In the genomic region with DNA sequence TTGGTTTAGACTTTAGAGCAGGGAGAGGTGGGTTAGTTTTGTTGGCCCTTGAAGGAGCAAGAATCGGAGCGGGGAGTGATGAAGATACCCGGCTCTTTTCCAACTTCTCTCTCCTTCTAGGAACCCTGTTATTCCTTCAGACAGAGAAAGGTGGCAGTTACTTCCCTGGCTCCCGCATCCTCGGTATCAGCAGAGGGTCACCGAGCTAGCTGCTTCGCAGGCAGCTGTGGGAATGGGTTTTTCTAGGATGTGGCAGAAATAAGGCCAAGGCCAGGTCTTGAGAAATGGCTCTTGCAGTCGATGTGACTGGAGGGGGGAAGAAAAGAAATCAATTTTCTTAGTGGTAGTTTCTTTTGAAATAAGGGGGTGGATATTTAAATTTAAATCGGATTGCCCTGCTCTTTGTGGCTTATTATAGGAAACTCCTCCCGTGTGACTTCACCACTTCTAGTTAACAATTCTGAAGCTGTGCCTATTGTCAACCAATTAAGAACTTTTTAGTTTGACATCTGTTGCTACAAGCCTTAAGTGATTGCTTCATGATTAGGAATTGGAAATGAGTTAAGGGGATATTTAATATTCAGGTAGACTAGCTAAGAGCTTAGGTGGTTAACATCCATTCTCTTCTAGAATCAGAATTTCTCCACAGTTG, we compare ENCODE assay signal across 8 cellular contexts. TPM values are rescaled to one million over a fixed set of nuclear protein-coding genes. Genes with fewer than 3 reads are reported as not detected.
DNase-seq lines count a peak whose midpoint lies in the region; ATAC-seq and TF ChIP-seq lines count a peak whose summit lies in the region.

No MANE protein-coding gene starts in this region.

- H3K4me3 Mint-ChIP-seq in IgD-negative memory B cell, result peak overlapping the region; percentile 89 to 99 (median 94)
- H3K4me3 Mint-ChIP-seq in MCF 10A (ENCODE audit: unreplicated experiment), result peak overlapping the region; percentile 81

- H3K36me3 ChIP-seq in ACC112 (ENCODE audit: insufficient read depth, low read length), result peaks cover 11% of the 10 kb centered on the region; the same call in 1 of the 2 replicates

- peak overlapping the region; percentile 6 for H2AFZ ChIP-seq in ACC112 (ENCODE audit: low read length, unreplicated experiment)

- H3K4me3 ChIP-seq in ACC112 (ENCODE audit: low read depth, low read length), result peak overlapping the region; percentile 84
- H3K4me3 ChIP-seq in mononuclear cell (ENCODE audit: low read length), result peak overlapping the region; percentile 95

- no peak overlapping the region for H3K27ac ChIP-seq in ACC112 (ENCODE audit: low read depth, low read length)

- CTCF ChIA-PET in MCF 10A (lab: Yijun Ruan, JAX), result interaction anchor here (0.6 to 1.6 kb wide), 12 partner anchors 13 to 517 kb away, joined by 3 to 6 read pairs (median 3); no protein-coding TSS in a partner anchor
- CTCF ChIA-PET in HEK293T (lab: Yijun Ruan, JAX), result no interaction called here

- H3K4me1 ChIP-seq in ACC112 (ENCODE audit: control insufficient read depth, insufficient read depth, low read length, unreplicated experiment) (peaks cover 14% of the 10 kb centered on the region), mononuclear cell (ENCODE audit: insufficient read depth, low read length) (peaks cover 38% of the 10 kb centered on the region)

- H3K36me3 Mint-ChIP-seq in IgD-negative memory B cell, result peaks cover 7% of the 10 kb centered on the region
- H3K36me3 Mint-ChIP-seq in MCF 10A (ENCODE audit: insufficient read depth, unreplicated experiment), result peaks cover 36% of the 10 kb centered on the region

- H3K9me3 Mint-ChIP-seq in IgD-negative memory B cell, result no peaks in the 10 kb centered on the region
- H3K9me3 Mint-ChIP-seq in MCF 10A (ENCODE audit: unreplicated experiment), result no peaks in the 10 kb centered on the region

- ATAC-seq in GM18873 (IDR thresholded peaks at IDR 0.05; ENCODE audit: low FRiP score, unreplicated experiment), result no peak

- DNase-seq in MCF 10A (ENCODE audit: unreplicated experiment), result no peak
- no peak for DNase-seq in HEK293T (ENCODE audit: extremely low spot score)
- DNase-seq in NCI-H82 treated with DMSO at 0.1 percent for 48 hours (lab: John Stamatoyannopoulos, UW; ENCODE audit: unreplicated experiment), result no peak
- DNase-seq in HuH-7 (ENCODE audit: low spot score), result no peak

- TF ChIP-seq CTCF in MCF 10A (IDR thresholded peaks at IDR 0.05; ENCODE audit: unreplicated experiment), result no peak

- peaks cover 30 to 42% (median 35%) of the 10 kb centered on the region in 3 donors for H3K4me1 Mint-ChIP-seq in IgD-negative memory B cell
- peaks cover 46% of the 10 kb centered on the region for H3K4me1 Mint-ChIP-seq in MCF 10A (ENCODE audit: insufficient read depth, unreplicated experiment)

- no peaks in the 10 kb centered on the region for H3K9me3 ChIP-seq in mononuclear cell (ENCODE audit: low read depth, low read length)

- POLR2A ChIA-PET in MCF 10A (lab: Yijun Ruan, JAX), result interaction anchor here (0.7 to 4.0 kb wide), 21 partner anchors 10 to 1260 kb away, joined by 3 to 34 read pairs (median 3); partner anchors contain the start of genes FAM114A2, GALNT10 and MFAP3
- POLR2A ChIA-PET in HEK293T (lab: Yijun Ruan, JAX), result interaction anchor here (1.2 to 2.6 kb wide), 3 partner anchors 17 to 409 kb away, joined by 3 to 7 read pairs (median 5); partner anchors contain the start of genes FAM114A2 and MFAP3

- peaks cover 45% of the 10 kb centered on the region for H3K79me2 ChIP-seq in ACC112 (ENCODE audit: control insufficient read depth, insufficient read depth, low read length, unreplicated experiment)

- BruUV-seq in MCF 10A (replicated peaks; lab: Mats Ljungman, UMichigan), result TSS peak; percentile 26

- no peaks in the 10 kb centered on the region for H3K27me3 Mint-ChIP-seq in IgD-negative memory B cell
- no peaks in the 10 kb centered on the region for H3K27me3 Mint-ChIP-seq in MCF 10A (ENCODE audit: insufficient read depth, unreplicated experiment)

- H3K27me3 ChIP-seq in ACC112 (ENCODE audit: insufficient read depth, low read length), result no peaks in the 10 kb centered on the region
- no peaks in the 10 kb centered on the region for H3K27me3 ChIP-seq in mononuclear cell (ENCODE audit: insufficient read depth, low read length)

- H3K27ac Mint-ChIP-seq in IgD-negative memory B cell (peak overlapping the region; percentile 50 to 83 (median 53)), MCF 10A (ENCODE audit: low read depth, unreplicated experiment) (peak overlapping the region; percentile 77)

- intact Hi-C loops in MCF 10A (cut with micrococcal nuclease), result no loop called here

TF ChIP-seq in HEK293T, 16 proteins besides CTCF, POLR2A, EP300 and RAD21:
- TF ChIP-seq FOXM1 (IDR thresholded peaks at IDR 0.05; ENCODE audit: borderline replicate concordance) (no peak), FOXK2 (IDR thresholded peaks at IDR 0.05) (no peak), CTBP1 (IDR thresholded peaks at IDR 0.05; ENCODE audit: borderline replicate concordance) (no peak), SUZ12 (IDR thresholded peaks at IDR 0.05) (no peak), LEF1 (IDR thresholded peaks at IDR 0.05; ENCODE audit: borderline replicate concordance) (no peak), L3MBTL2 (conservative IDR thresholded peaks at IDR 0.05) (no peak), NFRKB (IDR thresholded peaks at IDR 0.05) (no peak), HDGF (IDR thresholded peaks at IDR 0.05; ENCODE audit: borderline replicate concordance) (no peak), BHLHE40 (IDR thresholded peaks at IDR 0.05; ENCODE audit: borderline replicate concordance) (no peak), FOXA1 (IDR thresholded peaks at IDR 0.05) (no peak), SP1 (IDR thresholded peaks at IDR 0.05) (no peak), TARDBP (IDR thresholded peaks at IDR 0.05) (no peak), ELF4 (IDR thresholded peaks at IDR 0.05) (no peak), ARNT (IDR thresholded peaks at IDR 0.05) (no peak), PKNOX1 (IDR thresholded peaks at IDR 0.05) (no peak), ZNF384 (IDR thresholded peaks at IDR 0.05) (no peak)

RNA-seq across cellular contexts. Expression of gene SAP30L, which starts 1.4 kb away (rescaled TPM):
- polyA plus RNA-seq in IgD-negative memory B cell, result 34.2 TPM
- total RNA-seq in MCF 10A (2022) (45.9 and 50.5 TPM in 2 replicates), mononuclear cell (36.2 TPM)

RNA-seq across cellular contexts. Expression of gene HAND1, which starts 30.8 kb away (rescaled TPM):
- not detected for polyA plus RNA-seq in IgD-negative memory B cell
- not detected in 2 replicates for total RNA-seq in MCF 10A (2022)
- not detected for total RNA-seq in mononuclear cell
